35 cellular contexts compared by ENCODE assay signal in the genomic region with DNA sequence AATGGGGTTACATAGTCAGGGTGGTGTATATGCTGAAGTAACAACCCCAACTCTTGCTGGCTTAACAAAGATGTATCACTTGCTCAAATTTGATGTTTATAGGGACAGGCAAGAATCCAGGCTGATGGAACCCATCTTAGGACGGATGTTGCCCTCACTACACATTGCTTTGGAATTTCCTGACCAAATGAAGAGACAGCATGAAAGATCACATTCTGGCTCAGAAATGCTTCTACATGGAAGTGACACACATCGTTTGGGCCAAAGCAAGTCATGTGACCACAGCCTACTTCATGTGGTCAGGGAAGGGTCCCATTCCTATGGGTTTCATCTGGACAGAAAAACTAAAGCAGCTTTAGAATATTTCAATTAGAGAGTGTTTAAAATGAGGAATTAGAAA.
"Had no signal": no experiment of that assay in that cellular context is flagged by ENCODE, and none has a peak within 500 bp of the region (broad histone marks: within the 10 kb centered on the region; RNA-seq: fewer than 3 reads in every experiment).

No MANE protein-coding gene starts in this region.

- H3K4me1 ChIP-seq: ascending aorta, SJSA1 had no signal

- H3K27ac Mint-ChIP-seq: activated CD4-positive, alpha-beta T cell treated with anti-CD3 and anti-CD28 coated beads, Interleukin-2, amount 10 ng/mL, durations not matched to agents 24 days and 14 days; activated CD8-positive, alpha-beta T cell treated with anti-CD3 and anti-CD28 coated beads for 36 hours; activated naive CD8-positive, alpha-beta T cell treated with anti-CD3 and anti-CD28 coated beads for 36 hours; activated T-cell treated with anti-CD3 and anti-CD28 coated beads, Interleukin-2, amount 50 U/mL, for 72 hours; activated T-helper 17 cell treated with anti-CD3 and anti-CD28 coated beads, Interleukin-2, amount 50 U/mL, for 72 hours; brain; T-helper 1 cell treated with Interleukin-12 subunit alpha and Interleukin-12 subunit beta and Interleukin-4 antibody, amounts not matched to agents 30 μg/mL and 1 μg/mL, for 36 hours; T-helper 2 cell treated with Interferon-gamma antibody and Interleukin-4, amounts not matched to agents 5 μg/mL and 100 μg/mL, for 36 hours had no signal

- H3K27me3 ChIP-seq: ascending aorta, SJSA1 had no signal

- H3K4me2 ChIP-seq: SK-N-SH had no signal

- H3K36me3 Mint-ChIP-seq: activated naive CD8-positive, alpha-beta T cell treated with anti-CD3 and anti-CD28 coated beads for 36 hours; brain had no signal

- H3K27ac ChIP-seq: ascending aorta, SJSA1 had no signal

- H3K9me3 ChIP-seq: ascending aorta, SJSA1, SK-N-SH had no signal

- H3K27me3 Mint-ChIP-seq: activated CD4-positive, alpha-beta T cell treated with anti-CD3 and anti-CD28 coated beads, Interleukin-2, amount 10 ng/mL, durations not matched to agents 24 days and 14 days; activated CD8-positive, alpha-beta T cell treated with anti-CD3 and anti-CD28 coated beads for 36 hours; activated naive CD8-positive, alpha-beta T cell treated with anti-CD3 and anti-CD28 coated beads for 36 hours; activated T-helper 17 cell treated with anti-CD3 and anti-CD28 coated beads, Interleukin-2, amount 50 U/mL, for 72 hours had no signal

- H3K4me3 ChIP-seq: ascending aorta, K562, SJSA1 had no signal

- DNase-seq: activated CD4-positive, alpha-beta T cell treated with anti-CD3 and anti-CD28 coated beads, Interleukin-2, amount 10 ng/mL, durations not matched to agents 24 days and 14 days; activated CD4-positive, alpha-beta T cell treated with anti-CD3 and anti-CD28 coated beads, Interleukin-2, amount 50 U/mL, for 4 hours; activated CD8-positive, alpha-beta T cell treated with anti-CD3 and anti-CD28 coated beads for 36 hours; activated effector memory CD4-positive, alpha-beta T cell treated with anti-CD3 and anti-CD28 coated beads, Interleukin-2, amount 50 U/mL, for 16 hours; activated naive CD4-positive, alpha-beta T cell; activated naive CD4-positive, alpha-beta T cell treated with anti-CD3 and anti-CD28 coated beads, Interleukin-2, amount 50 U/mL, for 16 hours; activated naive CD8-positive, alpha-beta T cell treated with anti-CD3 and anti-CD28 coated beads for 36 hours; activated T-cell treated with anti-CD3 and anti-CD28 coated beads, Interleukin-2, amount 50 U/mL, for 1 hour; activated T-cell treated with anti-CD3 and anti-CD28 coated beads, Interleukin-2, amount 50 U/mL, for 72 hours; amygdala; central memory CD4-positive, alpha-beta T cell; MM.1S; MV-4-11; NCI-H1092; NCI-H1417; NCI-H146; NCI-H187; NCI-H2029 treated with DMSO at 0.1 percent for 48 hours; NCI-H2107; NCI-H2171; NCI-H2227 treated with DMSO at 0.1 percent for 48 hours; NCI-H446; NCI-H510A treated with DMSO at 0.1 percent for 48 hours; NCI-H69; RPMI8226; SHP77 treated with DMSO at 0.1 percent for 48 hours; SK-N-SH had no signal

- H3K4me3 Mint-ChIP-seq: activated CD4-positive, alpha-beta T cell treated with anti-CD3 and anti-CD28 coated beads, Interleukin-2, amount 10 ng/mL, durations not matched to agents 24 days and 14 days; activated CD8-positive, alpha-beta T cell treated with anti-CD3 and anti-CD28 coated beads for 36 hours; activated naive CD8-positive, alpha-beta T cell treated with anti-CD3 and anti-CD28 coated beads for 36 hours; activated T-cell treated with anti-CD3 and anti-CD28 coated beads, Interleukin-2, amount 50 U/mL, for 72 hours; activated T-helper 17 cell treated with anti-CD3 and anti-CD28 coated beads, Interleukin-2, amount 50 U/mL, for 72 hours; brain; T-helper 1 cell treated with Interleukin-12 subunit alpha and Interleukin-12 subunit beta and Interleukin-4 antibody, amounts not matched to agents 30 μg/mL and 1 μg/mL, for 36 hours; T-helper 2 cell treated with Interferon-gamma antibody and Interleukin-4, amounts not matched to agents 5 μg/mL and 100 μg/mL, for 36 hours had no signal

- H3K9ac ChIP-seq: SK-N-SH had no signal

- FAIRE-seq: K562, TTC549 had no signal

- H3K4me1 Mint-ChIP-seq: activated CD4-positive, alpha-beta T cell treated with anti-CD3 and anti-CD28 coated beads, Interleukin-2, amount 10 ng/mL, durations not matched to agents 24 days and 14 days; activated naive CD8-positive, alpha-beta T cell treated with anti-CD3 and anti-CD28 coated beads for 36 hours; activated T-helper 17 cell treated with anti-CD3 and anti-CD28 coated beads, Interleukin-2, amount 50 U/mL, for 72 hours; brain had no signal

- H3K36me3 ChIP-seq: ascending aorta, SJSA1 had no signal
